Comparison of ENCODE assay signal across 24 cellular contexts in genomic region chr13:34951528-34951927, GRCh38.
"Had no signal": no experiment of that assay in that cellular context is flagged by ENCODE, and none has a peak within 500 bp of the region (broad histone marks: within the 10 kb centered on the region; RNA-seq: fewer than 3 reads in every experiment).

No MANE protein-coding gene starts in this region.

- DNase-seq: cortex of kidney; dorsolateral prefrontal cortex; effector CD8-positive, alpha-beta T cell; foreskin melanocyte; head of caudate nucleus; left cardiac atrium; left ventricle myocardium inferior; lower lobe of right lung; midbrain; nucleus accumbens; ovary; sigmoid colon; stimulated activated CD4-positive, alpha-beta T cell treated with anti-CD3 and anti-CD28 coated beads, Interleukin-2, amount 100 ng/mL, for 24 hours; stimulated activated CD4-positive, alpha-beta T cell treated with anti-CD3 and anti-CD28 coated beads, Interleukin-4, amount 100 ng/mL, for 4 hours; stimulated activated naive B cell treated with anti-CD40 and anti-IgM and Interleukin-4, amounts not matched to agents 10 μg/mL and 1 μg/mL and 100 μg/mL, for 72 hours; stimulated activated naive CD8-positive, alpha-beta T cell treated with anti-CD3 and anti-CD28 coated beads, Interleukin-15, amount 100 ng/mL, for 72 hours; testis; transverse colon had no signal

- H3K4me3 ChIP-seq: dorsolateral prefrontal cortex, hepatocyte, left ventricle myocardium inferior, lower lobe of right lung, neural progenitor cell, ovary, right atrium auricular region, sigmoid colon, skin epidermis, testis, transverse colon had no signal

- H3K9me3 Mint-ChIP-seq: memory B cell; stimulated activated naive CD8-positive, alpha-beta T cell treated with anti-CD3 and anti-CD28 coated beads, Interleukin-15, amount 100 ng/mL, for 72 hours had no signal

- H3K27ac ChIP-seq: dorsolateral prefrontal cortex, hepatocyte, left ventricle myocardium inferior, lower lobe of right lung, neural progenitor cell, ovary, right atrium auricular region, sigmoid colon, skin epidermis, testis, transverse colon had no signal

- H3K9ac ChIP-seq: neural progenitor cell had no signal

- H3K36me3 ChIP-seq: left ventricle myocardium inferior, lower lobe of right lung, ovary, right atrium auricular region, sigmoid colon, transverse colon had no signal

- H3K27ac Mint-ChIP-seq: memory B cell; natural killer cell treated with Interleukin-12 subunit alpha and Interleukin-12 subunit beta and Interleukin-15 and Interleukin-18, amount 100 ng/mL, for 72 hours; neural progenitor cell; stimulated activated naive B cell treated with anti-CD40 and anti-IgM and Interleukin-4, amounts not matched to agents 10 μg/mL and 1 μg/mL and 100 μg/mL, for 72 hours; stimulated activated naive CD8-positive, alpha-beta T cell treated with anti-CD3 and anti-CD28 coated beads, Interleukin-15, amount 100 ng/mL, for 72 hours had no signal

- ATAC-seq: left cardiac atrium; lower lobe of right lung; natural killer cell treated with Interleukin-12 subunit alpha and Interleukin-12 subunit beta and Interleukin-15 and Interleukin-18, amount 100 ng/mL, for 72 hours; stimulated activated naive B cell treated with anti-CD40 and anti-IgM and Interleukin-4, amounts not matched to agents 10 μg/mL and 1 μg/mL and 100 μg/mL, for 72 hours; stimulated activated naive CD8-positive, alpha-beta T cell treated with anti-CD3 and anti-CD28 coated beads, Interleukin-15, amount 100 ng/mL, for 72 hours had no signal

- H3K4me2 ChIP-seq: hepatocyte, neural progenitor cell had no signal

- H3K36me3 Mint-ChIP-seq: memory B cell; natural killer cell treated with Interleukin-12 subunit alpha and Interleukin-12 subunit beta and Interleukin-15 and Interleukin-18, amount 100 ng/mL, for 72 hours; stimulated activated naive B cell treated with anti-CD40 and anti-IgM and Interleukin-4, amounts not matched to agents 10 μg/mL and 1 μg/mL and 100 μg/mL, for 72 hours had no signal

- H3K27me3 ChIP-seq: dorsolateral prefrontal cortex, hepatocyte, neural progenitor cell, ovary, right atrium auricular region, sigmoid colon, testis, transverse colon had no signal

- H3K4me1 Mint-ChIP-seq: memory B cell; neural progenitor cell; stimulated activated naive CD8-positive, alpha-beta T cell treated with anti-CD3 and anti-CD28 coated beads, Interleukin-15, amount 100 ng/mL, for 72 hours had no signal

- H2AFZ ChIP-seq: hepatocyte, neural progenitor cell had no signal

- H3K9me3 ChIP-seq: lower lobe of right lung, ovary, right atrium auricular region, sigmoid colon, testis, transverse colon had no signal

- H3K27me3 Mint-ChIP-seq: memory B cell; natural killer cell treated with Interleukin-12 subunit alpha and Interleukin-12 subunit beta and Interleukin-15 and Interleukin-18, amount 100 ng/mL, for 72 hours; stimulated activated naive B cell treated with anti-CD40 and anti-IgM and Interleukin-4, amounts not matched to agents 10 μg/mL and 1 μg/mL and 100 μg/mL, for 72 hours; stimulated activated naive CD8-positive, alpha-beta T cell treated with anti-CD3 and anti-CD28 coated beads, Interleukin-15, amount 100 ng/mL, for 72 hours had no signal

- H3K4me1 ChIP-seq: lower lobe of right lung, testis, transverse colon had no signal

- H3K4me3 Mint-ChIP-seq: memory B cell; natural killer cell treated with Interleukin-12 subunit alpha and Interleukin-12 subunit beta and Interleukin-15 and Interleukin-18, amount 100 ng/mL, for 72 hours; neural progenitor cell; stimulated activated naive B cell treated with anti-CD40 and anti-IgM and Interleukin-4, amounts not matched to agents 10 μg/mL and 1 μg/mL and 100 μg/mL, for 72 hours; stimulated activated naive CD8-positive, alpha-beta T cell treated with anti-CD3 and anti-CD28 coated beads, Interleukin-15, amount 100 ng/mL, for 72 hours had no signal
